Comparison of ENCODE assay signal across 27 cellular contexts in the genomic region with DNA sequence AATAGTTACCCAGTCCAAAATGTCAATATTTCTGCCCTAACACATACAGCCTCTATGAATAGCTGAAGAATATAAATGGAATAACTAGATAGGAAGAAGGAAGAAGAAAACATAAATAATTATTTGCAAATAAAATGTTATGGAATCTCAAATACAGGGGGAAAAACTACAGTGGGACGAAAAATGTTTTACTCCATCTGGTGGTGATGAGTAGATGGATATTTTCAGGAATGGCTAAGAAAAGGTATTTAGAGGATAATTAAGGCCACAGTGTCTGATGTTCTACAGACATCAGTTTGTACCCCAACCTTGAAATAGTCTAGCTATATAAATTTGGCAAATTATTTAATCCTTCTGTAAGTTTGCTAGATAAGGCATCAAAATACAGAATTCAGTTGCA.
DNase-seq lines count a peak whose midpoint lies in the region; ATAC-seq and TF ChIP-seq lines count a peak whose summit lies in the region.
"Had no signal": no experiment of that assay in that cellular context is flagged by ENCODE, and none has a peak within 500 bp of the region (broad histone marks: within the 10 kb centered on the region; RNA-seq: fewer than 3 reads in every experiment).

No MANE protein-coding gene starts in this region.

- no peak for TF ChIP-seq POLR2A in gastroesophageal sphincter (IDR thresholded peaks at IDR 0.05)

- 71 to 80% methylated on average over 1 of the region's 1 CpG for WGBS in gastroesophageal sphincter (ENCODE audit: low coverage in 1 of 2), 2 donors

- H3K4me1 ChIP-seq in gastroesophageal sphincter = no peaks in the 10 kb centered on the region
- H3K4me1 ChIP-seq: Peyer's patch, right lobe of liver, tibial artery had no signal

- H3K27me3 ChIP-seq in gastroesophageal sphincter = no peaks in the 10 kb centered on the region
- H3K27me3 ChIP-seq: Peyer's patch, right lobe of liver, tibial artery had no signal

- no peaks in the 10 kb centered on the region for H3K36me3 ChIP-seq in gastroesophageal sphincter
- H3K36me3 ChIP-seq: Peyer's patch, right lobe of liver, tibial artery had no signal

- TF ChIP-seq CTCF in chondrocyte (IDR thresholded peaks at IDR 0.05) = peak; percentile 69
- TF ChIP-seq CTCF in nephron (IDR thresholded peaks at IDR 0.05; ENCODE audit: unreplicated experiment in 3 of 3) = peak in 2 of 3 experiments; percentile 12 to 15
- peak in 1 of 4 experiments; percentile 10 for TF ChIP-seq CTCF in gastroesophageal sphincter (IDR thresholded peaks at IDR 0.05)
- TF ChIP-seq CTCF in GM20000 (IDR thresholded peaks at IDR 0.05; ENCODE audit: extremely low read depth, missing control alignments) = no peak

- peaks cover 30% of the 10 kb centered on the region for H3K27me3 Mint-ChIP-seq in chondrocyte (ENCODE audit: low read depth)
- no peaks in the 10 kb centered on the region for H3K27me3 Mint-ChIP-seq in nephron (ENCODE audit: low read depth)
- H3K27me3 Mint-ChIP-seq: activated CD4-positive, alpha-beta T cell treated with anti-CD3 and anti-CD28 coated beads for 36 hours; CD8-positive, alpha-beta memory T cell; IgD-negative memory B cell had no signal

- H3K27ac Mint-ChIP-seq in chondrocyte (ENCODE audit: unreplicated experiment) = no peak overlapping the region
- H3K27ac Mint-ChIP-seq in nephron = no peak overlapping the region
- H3K27ac Mint-ChIP-seq: activated CD4-positive, alpha-beta T cell treated with anti-CD3 and anti-CD28 coated beads for 36 hours; activated naive CD4-positive, alpha-beta T cell treated with anti-CD3 and anti-CD28 coated beads, Interleukin-2, amount 50 U/mL, for 72 hours; CD8-positive, alpha-beta memory T cell; IgD-negative memory B cell had no signal

- H3K9me3 Mint-ChIP-seq in chondrocyte (ENCODE audit: low read depth) (no peaks in the 10 kb centered on the region), nephron (no peaks in the 10 kb centered on the region)
- H3K9me3 Mint-ChIP-seq: IgD-negative memory B cell had no signal

- H3K4me3 Mint-ChIP-seq in chondrocyte (ENCODE audit: unreplicated experiment) (no peak overlapping the region), nephron (no peak overlapping the region)
- H3K4me3 Mint-ChIP-seq: activated CD4-positive, alpha-beta T cell treated with anti-CD3 and anti-CD28 coated beads for 36 hours; CD8-positive, alpha-beta memory T cell; IgD-negative memory B cell had no signal

- H3K36me3 Mint-ChIP-seq in chondrocyte (ENCODE audit: low read depth) = no peaks in the 10 kb centered on the region
- H3K36me3 Mint-ChIP-seq in nephron (ENCODE audit: low read depth) = no peaks in the 10 kb centered on the region
- H3K36me3 Mint-ChIP-seq: activated naive CD4-positive, alpha-beta T cell treated with anti-CD3 and anti-CD28 coated beads, Interleukin-2, amount 50 U/mL, for 72 hours; CD8-positive, alpha-beta memory T cell had no signal

- H3K4me3 ChIP-seq in gastroesophageal sphincter = no peak overlapping the region
- H3K4me3 ChIP-seq: Peyer's patch, right lobe of liver, tibial artery had no signal

- TF ChIP-seq EP300 in gastroesophageal sphincter (IDR thresholded peaks at IDR 0.05) = no peak

- DNase-seq in COLO829 (ENCODE audit: low spot score) (peak; percentile 26), HT-29 (ENCODE audit: low spot score) (peak; percentile 9), chondrocyte (ENCODE audit: low spot score) (no peak), EL (no peak), GM20000 (ENCODE audit: low spot score) (no peak), GM03348 (ENCODE audit: low spot score) (no peak)
- DNase-seq: activated CD4-positive, alpha-beta T cell treated with anti-CD3 and anti-CD28 coated beads for 36 hours; activated effector memory CD4-positive, alpha-beta T cell treated with Interleukin-2 at 50 U/mL for 16 hours; anterior cingulate cortex; caudate nucleus; CD8-positive, alpha-beta memory T cell; DMS 273 treated with DMSO at 0.1 percent for 48 hours; left ventricle myocardium superior; NCI-H1436 treated with DMSO at 0.1 percent for 48 hours; NCI-H2107; NCI-H774; Peyer's patch; right lobe of liver; SIG-M5; stimulated activated CD4-positive, alpha-beta T cell treated with anti-CD3 and anti-CD28 coated beads, Interleukin-4, amount 100 ng/mL, for 1 hour; SW 1271; T-helper 9 cell; tibial artery had no signal

- H3K27ac ChIP-seq in gastroesophageal sphincter = no peak overlapping the region
- H3K27ac ChIP-seq: Peyer's patch, right lobe of liver, tibial artery had no signal

- H3K9me3 ChIP-seq in gastroesophageal sphincter = no peaks in the 10 kb centered on the region
- H3K9me3 ChIP-seq: Peyer's patch, right lobe of liver, tibial artery had no signal

- no peaks in the 10 kb centered on the region for H3K4me1 Mint-ChIP-seq in chondrocyte (ENCODE audit: low read depth)
- no peaks in the 10 kb centered on the region for H3K4me1 Mint-ChIP-seq in nephron
- H3K4me1 Mint-ChIP-seq: activated CD4-positive, alpha-beta T cell treated with anti-CD3 and anti-CD28 coated beads for 36 hours; CD8-positive, alpha-beta memory T cell; IgD-negative memory B cell had no signal

- ATAC-seq in gastroesophageal sphincter = no peak
- ATAC-seq: activated CD4-positive, alpha-beta T cell treated with anti-CD3 and anti-CD28 coated beads for 36 hours; activated naive CD4-positive, alpha-beta T cell treated with anti-CD3 and anti-CD28 coated beads, Interleukin-2, amount 50 U/mL, for 72 hours; left ventricle myocardium superior; right lobe of liver had no signal

Comparison
In these comparisons a context has a peak if more than half of its experiments do, and no peak if none do; other contexts are left out.
1. DNase-seq: peak in COLO829 (single experiment) and HT-29 (single experiment); none in chondrocyte (single experiment), EL (single experiment), GM20000 (single experiment) and GM03348 (single experiment).